ENCODE assay signal across 8 cellular contexts in the genomic region with DNA sequence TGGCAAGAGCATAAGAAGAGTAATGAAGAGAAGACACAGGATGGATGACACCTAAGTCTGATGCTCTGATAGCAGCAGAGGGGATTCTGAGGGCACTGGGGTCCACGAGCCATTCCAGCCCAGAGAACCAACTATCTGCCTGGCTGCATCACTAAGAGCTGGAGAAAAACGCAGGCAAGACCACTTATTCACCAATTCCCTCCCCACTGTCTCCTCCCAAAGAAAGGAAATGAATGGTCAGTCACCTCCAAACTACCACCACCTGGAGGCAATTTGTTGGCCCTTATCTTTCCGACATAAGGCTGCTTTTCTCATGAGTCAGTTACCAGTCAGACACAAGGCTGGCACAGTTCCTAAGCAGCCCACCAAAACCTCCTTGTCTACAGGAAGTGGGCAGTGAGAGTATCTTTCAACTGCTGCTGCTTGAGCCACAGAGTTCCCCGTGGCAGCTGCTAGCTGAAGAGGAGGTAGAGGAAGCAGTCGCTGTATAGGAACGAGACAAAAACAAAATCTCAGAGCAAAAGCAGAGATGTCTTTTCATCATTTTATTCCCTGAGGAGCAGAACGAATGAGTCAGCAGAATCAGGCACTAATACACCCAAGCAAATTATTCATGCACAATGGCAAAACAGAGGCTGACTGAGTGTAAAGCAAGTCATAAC.
DNase-seq lines count a peak whose midpoint lies in the region; ATAC-seq and TF ChIP-seq lines count a peak whose summit lies in the region.

No MANE protein-coding gene starts in this region.

- TF ChIP-seq CTCF in GM10266 (IDR thresholded peaks at IDR 0.05; ENCODE audit: control insufficient read depth, insufficient read depth, low read depth, missing control alignments): no peak
- TF ChIP-seq CTCF in foreskin keratinocyte (conservative IDR thresholded peaks at IDR 0.05): peak; percentile 33

- peak; percentile 20 for DNase-seq in GM10266 (ENCODE audit: extremely low spot score)
- peak; percentile 9 for DNase-seq in NAMALWA (ENCODE audit: low spot score)
- DNase-seq in activated T-cell treated with anti-CD3 and anti-CD28 coated beads for 48 hours (ENCODE audit: low read depth): peak; percentile 46
- DNase-seq in foreskin keratinocyte: peak; percentile 95 to 96
- peak; percentile 21 to 56 (median 31) for DNase-seq in stimulated activated CD4-positive, alpha-beta T cell treated with anti-CD3 and anti-CD28 coated beads, TNF-alpha, amount 100 ng/mL, for 24 hours (ENCODE audit: low read depth in 3 of 3)
- DNase-seq in NCI-H1436 (lab: John Stamatoyannopoulos, UW): no peak

- peak; percentile 76 for ATAC-seq in foreskin keratinocyte
- ATAC-seq in HG02798 (IDR thresholded peaks at IDR 0.05; ENCODE audit: poor library complexity, unreplicated experiment): no peak
- no peak for ATAC-seq in HG03159 (IDR thresholded peaks at IDR 0.05; ENCODE audit: unreplicated experiment)

- H3K4me1 ChIP-seq in foreskin keratinocyte: peaks cover 21% of the 10 kb centered on the region

- H3K27ac ChIP-seq in foreskin keratinocyte: peak overlapping the region; percentile 49

- H3K27me3 ChIP-seq in foreskin keratinocyte: no peaks in the 10 kb centered on the region
